Comparison of ENCODE assay signal across 8 cellular contexts in the genomic region with DNA sequence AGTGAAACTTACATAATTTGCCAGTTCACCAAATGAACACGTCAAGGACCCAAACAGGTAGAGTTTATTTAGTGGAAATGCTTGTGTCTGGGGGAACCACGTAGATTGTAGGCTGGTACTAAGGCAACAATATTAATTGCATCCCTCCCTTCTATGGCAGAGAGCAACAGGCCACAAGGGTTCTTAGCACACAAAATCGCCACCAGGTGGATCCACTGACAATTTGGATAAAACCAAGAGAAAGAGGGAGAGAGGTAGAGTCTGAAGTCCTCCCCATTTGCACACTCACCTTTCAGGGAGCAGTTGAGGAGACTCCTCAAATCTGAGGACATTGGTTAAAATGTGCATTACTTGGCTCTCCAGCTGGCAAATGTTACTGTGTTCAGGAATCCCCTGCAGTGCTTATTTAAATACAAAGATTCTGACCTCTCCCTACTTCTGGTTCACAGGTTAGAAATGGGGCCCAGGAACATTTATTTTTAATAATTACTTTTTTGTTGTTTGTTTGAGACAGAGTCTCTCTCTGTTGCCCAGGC.
DNase-seq lines count a peak whose midpoint lies in the region; ATAC-seq and TF ChIP-seq lines count a peak whose summit lies in the region.
"Had no signal": no experiment of that assay in that cellular context is flagged by ENCODE, and none has a peak within 500 bp of the region (broad histone marks: within the 10 kb centered on the region; RNA-seq: fewer than 3 reads in every experiment).

No MANE protein-coding gene starts in this region.

- no peak for ATAC-seq in HG03097 (IDR thresholded peaks at IDR 0.05; ENCODE audit: low FRiP score, unreplicated experiment)

- H3K4me3 ChIP-seq in GM06990 (replicated peaks; ENCODE audit: low read depth, low read length) = no peak overlapping the region
- H3K4me3 ChIP-seq in Jurkat, Clone E6-1 (ENCODE audit: low read length) = no peak overlapping the region
- H3K4me3 ChIP-seq in astrocyte of the spinal cord (ENCODE audit: low read depth, low read length) = no peak overlapping the region
- no peak overlapping the region for H3K4me3 ChIP-seq in stomach

- intact Hi-C loops in stomach (cut with DNase I; ENCODE audit: low total_unique reads) = no loop called here

- DNase-seq in GM06990 (ENCODE audit: extremely low read depth, insufficient read length) (no peak), astrocyte of the spinal cord (ENCODE audit: low read depth, low spot score) (no peak), nephron progenitor cell (no peak), DMS79 (lab: John Stamatoyannopoulos, UW) (no peak), stomach (no peak)
- DNase-seq in Jurkat, Clone E6-1 (ENCODE audit: low read depth, low spot score) = peak; percentile 7

- in situ Hi-C loops in astrocyte of the spinal cord (cut with HindIII; ENCODE audit: low sequenced_read_pairs) = no loop called here

- no peaks in the 10 kb centered on the region for H3K36me3 Mint-ChIP-seq in nephron progenitor cell (ENCODE audit: low read depth)

- peaks cover 22% of the 10 kb centered on the region for H3K27me3 Mint-ChIP-seq in nephron progenitor cell (ENCODE audit: low read depth, poor library complexity)

- no peaks in the 10 kb centered on the region for H3K9me3 Mint-ChIP-seq in nephron progenitor cell
- H3K9me3 Mint-ChIP-seq: activated T-helper 1 cell treated with anti-CD3 and anti-CD28 coated beads, Interleukin-12 subunit alpha, Interleukin-12 subunit beta, Interleukin-2, Interleukin-4 antibody, amounts not matched to agents 30 ng/mL and 10 ng/mL and 1 ng/mL, durations not matched to agents 14 hours and 24 hours and 36 hours had no signal

- no peaks in the 10 kb centered on the region for H3K36me3 ChIP-seq in GM06990 (ENCODE audit: control insufficient read depth, insufficient read depth, low read length)
- H3K36me3 ChIP-seq in stomach = no peaks in the 10 kb centered on the region

- TF ChIP-seq POLR2A in stomach (IDR thresholded peaks at IDR 0.05) = no peak

- no peak overlapping the region for H3K4me3 Mint-ChIP-seq in nephron progenitor cell
- H3K4me3 Mint-ChIP-seq: activated T-helper 1 cell treated with anti-CD3 and anti-CD28 coated beads, Interleukin-12 subunit alpha, Interleukin-12 subunit beta, Interleukin-2, Interleukin-4 antibody, amounts not matched to agents 30 ng/mL and 10 ng/mL and 1 ng/mL, durations not matched to agents 14 hours and 24 hours and 36 hours had no signal

- no peak overlapping the region for H3K27ac ChIP-seq in stomach

- H3K9me3 ChIP-seq in stomach = no peaks in the 10 kb centered on the region

- TF ChIP-seq CTCF in GM06990 (IDR thresholded peaks at IDR 0.05; ENCODE audit: insufficient read depth, low read length, poor library complexity, severe bottlenecking) = peak; percentile 30
- peak; percentile 18 for TF ChIP-seq CTCF in astrocyte of the spinal cord (IDR thresholded peaks at IDR 0.05; ENCODE audit: low read depth, low read length)
- TF ChIP-seq CTCF in nephron progenitor cell (IDR thresholded peaks at IDR 0.05) = peak; percentile 11
- no peak for TF ChIP-seq CTCF in stomach (IDR thresholded peaks at IDR 0.05)

- H3K27ac Mint-ChIP-seq in nephron progenitor cell = no peak overlapping the region
- H3K27ac Mint-ChIP-seq: activated T-helper 1 cell treated with anti-CD3 and anti-CD28 coated beads, Interleukin-12 subunit alpha, Interleukin-12 subunit beta, Interleukin-2, Interleukin-4 antibody, amounts not matched to agents 30 ng/mL and 10 ng/mL and 1 ng/mL, durations not matched to agents 14 hours and 24 hours and 36 hours had no signal

- H3K4me1 Mint-ChIP-seq in nephron progenitor cell = no peaks in the 10 kb centered on the region

- 50 to 56% (median 51%) methylated on average over 3 of the region's 3 CpGs for WGBS in stomach, 5 donors

- H3K4me1 ChIP-seq in stomach = no peaks in the 10 kb centered on the region

- H3K27me3 ChIP-seq in GM06990 (replicated peaks; ENCODE audit: control insufficient read depth, insufficient read depth, low read length) (no peaks in the 10 kb centered on the region), stomach (no peaks in the 10 kb centered on the region)

- TF ChIP-seq EP300 in stomach (IDR thresholded peaks at IDR 0.05) = no peak

Comparison
In these comparisons a context has a peak if more than half of its experiments do, and no peak if none do; other contexts are left out.
1. CTCF ChIP-seq: peak in GM06990 (single experiment), astrocyte of the spinal cord (single experiment) and nephron progenitor cell (single experiment); none in stomach (0 of 7).